ENCODE assay signal across 1 cellular context in the genomic region with DNA sequence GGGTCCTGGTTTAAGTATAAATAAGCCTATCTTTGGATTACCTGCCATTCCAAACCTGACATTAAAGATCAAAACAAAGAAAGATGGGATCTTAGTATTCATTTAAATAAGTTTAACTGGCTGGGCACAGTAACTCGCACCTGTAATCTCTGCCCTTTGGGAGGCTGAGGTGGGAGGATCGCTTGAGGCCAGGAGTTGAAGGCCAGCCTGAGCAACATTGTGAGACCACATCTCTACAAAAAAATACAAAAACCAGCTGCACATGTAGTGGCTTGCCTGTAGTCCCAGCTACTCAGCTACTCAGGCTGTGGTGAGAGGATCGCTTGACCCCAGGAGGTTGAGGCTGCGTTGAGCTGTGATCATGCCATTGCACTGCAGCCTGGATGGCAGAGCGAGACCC.
TF ChIP-seq lines count a peak whose summit lies in the region.

No MANE protein-coding gene starts in this region.

TF ChIP-seq in GM23338, 12 proteins besides CTCF, POLR2A, EP300 and RAD21 (continued from another document):
- TF ChIP-seq, protein P1, sequence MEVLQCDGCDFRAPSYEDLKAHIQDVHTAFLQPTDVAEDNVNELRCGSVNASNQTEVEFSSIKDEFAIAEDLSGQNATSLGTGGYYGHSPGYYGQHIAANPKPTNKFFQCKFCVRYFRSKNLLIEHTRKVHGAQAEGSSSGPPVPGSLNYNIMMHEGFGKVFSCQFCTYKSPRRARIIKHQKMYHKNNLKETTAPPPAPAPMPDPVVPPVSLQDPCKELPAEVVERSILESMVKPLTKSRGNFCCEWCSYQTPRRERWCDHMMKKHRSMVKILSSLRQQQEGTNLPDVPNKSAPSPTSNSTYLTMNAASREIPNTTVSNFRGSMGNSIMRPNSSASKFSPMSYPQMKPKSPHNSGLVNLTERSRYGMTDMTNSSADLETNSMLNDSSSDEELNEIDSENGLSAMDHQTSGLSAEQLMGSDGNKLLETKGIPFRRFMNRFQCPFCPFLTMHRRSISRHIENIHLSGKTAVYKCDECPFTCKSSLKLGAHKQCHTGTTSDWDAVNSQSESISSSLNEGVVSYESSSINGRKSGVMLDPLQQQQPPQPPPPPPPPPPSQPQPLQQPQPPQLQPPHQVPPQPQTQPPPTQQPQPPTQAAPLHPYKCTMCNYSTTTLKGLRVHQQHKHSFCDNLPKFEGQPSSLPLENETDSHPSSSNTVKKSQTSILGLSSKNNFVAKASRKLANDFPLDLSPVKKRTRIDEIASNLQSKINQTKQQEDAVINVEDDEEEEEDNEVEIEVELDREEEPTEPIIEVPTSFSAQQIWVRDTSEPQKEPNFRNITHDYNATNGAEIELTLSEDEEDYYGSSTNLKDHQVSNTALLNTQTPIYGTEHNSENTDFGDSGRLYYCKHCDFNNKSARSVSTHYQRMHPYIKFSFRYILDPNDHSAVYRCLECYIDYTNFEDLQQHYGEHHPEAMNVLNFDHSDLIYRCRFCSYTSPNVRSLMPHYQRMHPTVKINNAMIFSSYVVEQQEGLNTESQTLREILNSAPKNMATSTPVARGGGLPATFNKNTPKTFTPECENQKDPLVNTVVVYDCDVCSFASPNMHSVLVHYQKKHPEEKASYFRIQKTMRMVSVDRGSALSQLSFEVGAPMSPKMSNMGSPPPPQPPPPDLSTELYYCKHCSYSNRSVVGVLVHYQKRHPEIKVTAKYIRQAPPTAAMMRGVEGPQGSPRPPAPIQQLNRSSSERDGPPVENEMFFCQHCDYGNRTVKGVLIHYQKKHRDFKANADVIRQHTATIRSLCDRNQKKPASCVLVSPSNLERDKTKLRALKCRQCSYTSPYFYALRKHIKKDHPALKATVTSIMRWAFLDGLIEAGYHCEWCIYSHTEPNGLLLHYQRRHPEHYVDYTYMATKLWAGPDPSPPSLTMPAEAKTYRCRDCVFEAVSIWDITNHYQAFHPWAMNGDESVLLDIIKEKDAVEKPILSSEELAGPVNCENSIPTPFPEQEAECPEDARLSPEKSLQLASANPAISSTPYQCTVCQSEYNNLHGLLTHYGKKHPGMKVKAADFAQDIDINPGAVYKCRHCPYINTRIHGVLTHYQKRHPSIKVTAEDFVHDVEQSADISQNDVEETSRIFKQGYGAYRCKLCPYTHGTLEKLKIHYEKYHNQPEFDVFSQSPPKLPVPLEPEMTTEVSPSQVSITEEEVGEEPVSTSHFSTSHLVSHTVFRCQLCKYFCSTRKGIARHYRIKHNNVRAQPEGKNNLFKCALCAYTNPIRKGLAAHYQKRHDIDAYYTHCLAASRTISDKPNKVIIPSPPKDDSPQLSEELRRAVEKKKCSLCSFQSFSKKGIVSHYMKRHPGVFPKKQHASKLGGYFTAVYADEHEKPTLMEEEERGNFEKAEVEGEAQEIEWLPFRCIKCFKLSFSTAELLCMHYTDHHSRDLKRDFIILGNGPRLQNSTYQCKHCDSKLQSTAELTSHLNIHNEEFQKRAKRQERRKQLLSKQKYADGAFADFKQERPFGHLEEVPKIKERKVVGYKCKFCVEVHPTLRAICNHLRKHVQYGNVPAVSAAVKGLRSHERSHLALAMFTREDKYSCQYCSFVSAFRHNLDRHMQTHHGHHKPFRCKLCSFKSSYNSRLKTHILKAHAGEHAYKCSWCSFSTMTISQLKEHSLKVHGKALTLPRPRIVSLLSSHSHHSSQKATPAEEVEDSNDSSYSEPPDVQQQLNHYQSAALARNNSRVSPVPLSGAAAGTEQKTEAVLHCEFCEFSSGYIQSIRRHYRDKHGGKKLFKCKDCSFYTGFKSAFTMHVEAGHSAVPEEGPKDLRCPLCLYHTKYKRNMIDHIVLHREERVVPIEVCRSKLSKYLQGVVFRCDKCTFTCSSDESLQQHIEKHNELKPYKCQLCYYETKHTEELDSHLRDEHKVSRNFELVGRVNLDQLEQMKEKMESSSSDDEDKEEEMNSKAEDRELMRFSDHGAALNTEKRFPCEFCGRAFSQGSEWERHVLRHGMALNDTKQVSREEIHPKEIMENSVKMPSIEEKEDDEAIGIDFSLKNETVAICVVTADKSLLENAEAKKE (CRISPR knock-in tag; IDR thresholded peaks at IDR 0.05), result no peak
- TF ChIP-seq EZH2phosphoT487 (IDR thresholded peaks at IDR 0.05; ENCODE audit: unreplicated experiment), result no peak
- no peak for TF ChIP-seq NANOG (IDR thresholded peaks at IDR 0.05; ENCODE audit: borderline replicate concordance)
- no peak for TF ChIP-seq ZNF331 (CRISPR knock-in tag; IDR thresholded peaks at IDR 0.05; ENCODE audit: low read depth)
- no peak for TF ChIP-seq ETS1 (IDR thresholded peaks at IDR 0.05)
